In the genomic region with DNA sequence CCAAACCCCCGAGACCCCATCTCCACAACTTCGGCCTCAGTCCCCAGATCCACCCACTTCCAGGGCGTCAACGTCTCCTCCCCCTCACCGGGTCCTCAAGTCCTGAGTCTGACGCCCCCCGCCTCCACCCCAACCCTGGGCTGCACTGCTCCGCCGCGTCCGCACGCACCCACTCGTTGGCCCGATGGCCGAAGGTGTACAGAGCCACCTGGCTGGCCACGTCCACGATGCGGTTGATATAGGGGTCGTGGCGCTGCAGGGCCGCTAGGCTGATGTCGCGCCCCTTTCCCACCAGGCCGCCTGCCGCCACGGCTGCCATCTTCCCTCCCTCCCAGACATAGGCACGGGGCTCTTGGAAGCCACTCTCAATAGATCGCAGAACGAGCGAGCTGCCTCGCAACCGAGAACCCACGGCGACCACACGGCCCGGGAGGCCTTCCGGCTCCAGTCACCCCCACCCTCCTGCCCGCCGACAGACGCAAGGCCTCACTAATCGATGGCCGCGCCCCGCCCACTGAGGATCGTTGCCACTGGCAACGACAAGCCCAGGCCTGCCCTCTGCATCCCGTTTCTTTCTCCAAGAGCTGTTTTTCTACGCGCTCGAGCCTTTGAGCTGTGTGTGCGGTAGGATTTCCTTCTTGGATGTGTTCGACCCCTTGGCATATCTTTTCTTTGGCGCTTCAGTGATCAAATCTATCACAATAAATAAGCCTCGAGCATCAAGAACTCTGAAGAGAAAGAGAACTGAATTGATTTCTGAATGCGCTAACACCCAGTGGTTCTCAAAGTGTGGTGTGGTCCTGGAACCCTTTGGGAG, we compare ENCODE assay signal across 1 cellular context.
TF ChIP-seq lines count a peak whose summit lies in the region.

A gene (minus strand): TSS at position 345 of the 817 bp plus-strand sequence. CDS start 26 bp downstream, at position 319.

TF ChIP-seq in K562, 482 proteins besides CTCF, POLR2A, EP300 and RAD21 (continued from another document and continues in another):
- TF ChIP-seq, protein P1, sequence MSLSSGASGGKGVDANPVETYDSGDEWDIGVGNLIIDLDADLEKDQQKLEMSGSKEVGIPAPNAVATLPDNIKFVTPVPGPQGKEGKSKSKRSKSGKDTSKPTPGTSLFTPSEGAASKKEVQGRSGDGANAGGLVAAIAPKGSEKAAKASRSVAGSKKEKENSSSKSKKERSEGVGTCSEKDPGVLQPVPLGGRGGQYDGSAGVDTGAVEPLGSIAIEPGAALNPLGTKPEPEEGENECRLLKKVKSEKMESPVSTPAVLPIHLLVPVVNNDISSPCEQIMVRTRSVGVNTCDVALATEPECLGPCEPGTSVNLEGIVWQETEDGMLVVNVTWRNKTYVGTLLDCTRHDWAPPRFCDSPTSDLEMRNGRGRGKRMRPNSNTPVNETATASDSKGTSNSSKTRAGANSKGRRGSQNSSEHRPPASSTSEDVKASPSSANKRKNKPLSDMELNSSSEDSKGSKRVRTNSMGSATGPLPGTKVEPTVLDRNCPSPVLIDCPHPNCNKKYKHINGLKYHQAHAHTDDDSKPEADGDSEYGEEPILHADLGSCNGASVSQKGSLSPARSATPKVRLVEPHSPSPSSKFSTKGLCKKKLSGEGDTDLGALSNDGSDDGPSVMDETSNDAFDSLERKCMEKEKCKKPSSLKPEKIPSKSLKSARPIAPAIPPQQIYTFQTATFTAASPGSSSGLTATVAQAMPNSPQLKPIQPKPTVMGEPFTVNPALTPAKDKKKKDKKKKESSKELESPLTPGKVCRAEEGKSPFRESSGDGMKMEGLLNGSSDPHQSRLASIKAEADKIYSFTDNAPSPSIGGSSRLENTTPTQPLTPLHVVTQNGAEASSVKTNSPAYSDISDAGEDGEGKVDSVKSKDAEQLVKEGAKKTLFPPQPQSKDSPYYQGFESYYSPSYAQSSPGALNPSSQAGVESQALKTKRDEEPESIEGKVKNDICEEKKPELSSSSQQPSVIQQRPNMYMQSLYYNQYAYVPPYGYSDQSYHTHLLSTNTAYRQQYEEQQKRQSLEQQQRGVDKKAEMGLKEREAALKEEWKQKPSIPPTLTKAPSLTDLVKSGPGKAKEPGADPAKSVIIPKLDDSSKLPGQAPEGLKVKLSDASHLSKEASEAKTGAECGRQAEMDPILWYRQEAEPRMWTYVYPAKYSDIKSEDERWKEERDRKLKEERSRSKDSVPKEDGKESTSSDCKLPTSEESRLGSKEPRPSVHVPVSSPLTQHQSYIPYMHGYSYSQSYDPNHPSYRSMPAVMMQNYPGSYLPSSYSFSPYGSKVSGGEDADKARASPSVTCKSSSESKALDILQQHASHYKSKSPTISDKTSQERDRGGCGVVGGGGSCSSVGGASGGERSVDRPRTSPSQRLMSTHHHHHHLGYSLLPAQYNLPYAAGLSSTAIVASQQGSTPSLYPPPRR (CRISPR knock-in tag; IDR thresholded peaks at IDR 0.05; ENCODE audit: borderline replicate concordance) = no peak
- TF ChIP-seq TOE1 (IDR thresholded peaks at IDR 0.05; ENCODE audit: borderline replicate concordance) (peak; percentile 92), TOE1 (CRISPR knock-in tag; IDR thresholded peaks at IDR 0.05; ENCODE audit: borderline replicate concordance, low read depth) (no peak), MIER1 (IDR thresholded peaks at IDR 0.05; ENCODE audit: low read depth) (no peak), SAFB (IDR thresholded peaks at IDR 0.05; ENCODE audit: borderline replicate concordance, low read depth, low read length) (0 out of 2 replicates have a peak, but pooled peaks have one; percentile 31), MCM7 (IDR thresholded peaks at IDR 0.05) (no peak), GTF2E2 (tag; IDR thresholded peaks at IDR 0.05) (no peak), PTBP1 (IDR thresholded peaks at IDR 0.05; ENCODE audit: low read depth, low read length) (no peak), CEBPB (tag; IDR thresholded peaks at IDR 0.05) (no peak), ZNF780A (CRISPR knock-in tag; IDR thresholded peaks at IDR 0.05) (no peak), HDAC8 (tag; IDR thresholded peaks at IDR 0.05) (no peak), SMARCC2 (IDR thresholded peaks at IDR 0.05; ENCODE audit: low read depth) (no peak), STAT5A (IDR thresholded peaks at IDR 0.05; ENCODE audit: borderline replicate concordance, low read length) (no peak), PHF20 (IDR thresholded peaks at IDR 0.05; ENCODE audit: partially characterized antibody) (peak; percentile 73), CTBP1 (IDR thresholded peaks at IDR 0.05; ENCODE audit: borderline replicate concordance) (peak; percentile 79; the same call in 1 of the 2 replicates), C11orf30 (IDR thresholded peaks at IDR 0.05; ENCODE audit: low read depth) (peak; percentile 62), RAD51 (IDR thresholded peaks at IDR 0.05; ENCODE audit: borderline replicate concordance, low read depth) (peak; percentile 13; the same call in 1 of the 2 replicates), ZNF263 (CRISPR knock-in tag; IDR thresholded peaks at IDR 0.05; ENCODE audit: borderline replicate concordance) (no peak; the same call in 1 of the 2 replicates), FOXJ2 (tag; IDR thresholded peaks at IDR 0.05) (no peak), GATA2 (CRISPR knock-in tag; IDR thresholded peaks at IDR 0.05) (no peak), ZNF324 (CRISPR knock-in tag; IDR thresholded peaks at IDR 0.05) (no peak), ZNF143 (CRISPR knock-in tag; IDR thresholded peaks at IDR 0.05) (no peak), HMGN3 (IDR thresholded peaks at IDR 0.05; ENCODE audit: borderline replicate concordance, extremely low read depth, insufficient read length, low read depth, low read length) (peak; percentile 71), ARID1B (IDR thresholded peaks at IDR 0.05) (no peak), CBX3 (IDR thresholded peaks at IDR 0.05; ENCODE audit: borderline replicate concordance in 1 of 2, low read length in 2 of 2) (no peak; a peak in 1 of 3 replicates), SMARCA4 (IDR thresholded peaks at IDR 0.05) (no peak), RUNX1 (IDR thresholded peaks at IDR 0.05; ENCODE audit: low read depth) (no peak), NFE2L1 (tag; IDR thresholded peaks at IDR 0.05; ENCODE audit: borderline replicate concordance, low read depth) (no peak), HOXB6 (CRISPR knock-in tag; IDR thresholded peaks at IDR 0.05; ENCODE audit: borderline replicate concordance) (no peak), CCAR2 (IDR thresholded peaks at IDR 0.05; ENCODE audit: low read depth, low read length) (no peak), CHD2 (IDR thresholded peaks at IDR 0.05; ENCODE audit: low read depth, low read length) (no peak)
- TF ChIP-seq, protein P2, sequence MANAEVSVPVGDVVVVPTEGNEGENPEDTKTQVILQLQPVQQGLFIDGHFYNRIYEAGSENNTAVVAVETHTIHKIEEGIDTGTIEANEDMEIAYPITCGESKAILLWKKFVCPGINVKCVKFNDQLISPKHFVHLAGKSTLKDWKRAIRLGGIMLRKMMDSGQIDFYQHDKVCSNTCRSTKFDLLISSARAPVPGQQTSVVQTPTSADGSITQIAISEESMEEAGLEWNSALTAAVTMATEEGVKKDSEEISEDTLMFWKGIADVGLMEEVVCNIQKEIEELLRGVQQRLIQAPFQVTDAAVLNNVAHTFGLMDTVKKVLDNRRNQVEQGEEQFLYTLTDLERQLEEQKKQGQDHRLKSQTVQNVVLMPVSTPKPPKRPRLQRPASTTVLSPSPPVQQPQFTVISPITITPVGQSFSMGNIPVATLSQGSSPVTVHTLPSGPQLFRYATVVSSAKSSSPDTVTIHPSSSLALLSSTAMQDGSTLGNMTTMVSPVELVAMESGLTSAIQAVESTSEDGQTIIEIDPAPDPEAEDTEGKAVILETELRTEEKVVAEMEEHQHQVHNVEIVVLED (CRISPR knock-in tag; IDR thresholded peaks at IDR 0.05) = peak; percentile 71
- TF ChIP-seq, protein P3, sequence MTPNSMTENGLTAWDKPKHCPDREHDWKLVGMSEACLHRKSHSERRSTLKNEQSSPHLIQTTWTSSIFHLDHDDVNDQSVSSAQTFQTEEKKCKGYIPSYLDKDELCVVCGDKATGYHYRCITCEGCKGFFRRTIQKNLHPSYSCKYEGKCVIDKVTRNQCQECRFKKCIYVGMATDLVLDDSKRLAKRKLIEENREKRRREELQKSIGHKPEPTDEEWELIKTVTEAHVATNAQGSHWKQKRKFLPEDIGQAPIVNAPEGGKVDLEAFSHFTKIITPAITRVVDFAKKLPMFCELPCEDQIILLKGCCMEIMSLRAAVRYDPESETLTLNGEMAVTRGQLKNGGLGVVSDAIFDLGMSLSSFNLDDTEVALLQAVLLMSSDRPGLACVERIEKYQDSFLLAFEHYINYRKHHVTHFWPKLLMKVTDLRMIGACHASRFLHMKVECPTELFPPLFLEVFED (CRISPR knock-in tag; conservative IDR thresholded peaks at IDR 0.05) = no peak
- TF ChIP-seq, protein P4, sequence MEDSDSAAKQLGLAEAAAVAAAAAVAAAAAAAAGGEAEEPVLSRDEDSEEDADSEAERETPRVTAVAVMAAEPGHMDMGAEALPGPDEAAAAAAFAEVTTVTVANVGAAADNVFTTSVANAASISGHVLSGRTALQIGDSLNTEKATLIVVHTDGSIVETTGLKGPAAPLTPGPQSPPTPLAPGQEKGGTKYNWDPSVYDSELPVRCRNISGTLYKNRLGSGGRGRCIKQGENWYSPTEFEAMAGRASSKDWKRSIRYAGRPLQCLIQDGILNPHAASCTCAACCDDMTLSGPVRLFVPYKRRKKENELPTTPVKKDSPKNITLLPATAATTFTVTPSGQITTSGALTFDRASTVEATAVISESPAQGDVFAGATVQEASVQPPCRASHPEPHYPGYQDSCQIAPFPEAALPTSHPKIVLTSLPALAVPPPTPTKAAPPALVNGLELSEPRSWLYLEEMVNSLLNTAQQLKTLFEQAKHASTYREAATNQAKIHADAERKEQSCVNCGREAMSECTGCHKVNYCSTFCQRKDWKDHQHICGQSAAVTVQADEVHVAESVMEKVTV (CRISPR knock-in tag; IDR thresholded peaks at IDR 0.05) = no peak
- TF ChIP-seq, protein P5, sequence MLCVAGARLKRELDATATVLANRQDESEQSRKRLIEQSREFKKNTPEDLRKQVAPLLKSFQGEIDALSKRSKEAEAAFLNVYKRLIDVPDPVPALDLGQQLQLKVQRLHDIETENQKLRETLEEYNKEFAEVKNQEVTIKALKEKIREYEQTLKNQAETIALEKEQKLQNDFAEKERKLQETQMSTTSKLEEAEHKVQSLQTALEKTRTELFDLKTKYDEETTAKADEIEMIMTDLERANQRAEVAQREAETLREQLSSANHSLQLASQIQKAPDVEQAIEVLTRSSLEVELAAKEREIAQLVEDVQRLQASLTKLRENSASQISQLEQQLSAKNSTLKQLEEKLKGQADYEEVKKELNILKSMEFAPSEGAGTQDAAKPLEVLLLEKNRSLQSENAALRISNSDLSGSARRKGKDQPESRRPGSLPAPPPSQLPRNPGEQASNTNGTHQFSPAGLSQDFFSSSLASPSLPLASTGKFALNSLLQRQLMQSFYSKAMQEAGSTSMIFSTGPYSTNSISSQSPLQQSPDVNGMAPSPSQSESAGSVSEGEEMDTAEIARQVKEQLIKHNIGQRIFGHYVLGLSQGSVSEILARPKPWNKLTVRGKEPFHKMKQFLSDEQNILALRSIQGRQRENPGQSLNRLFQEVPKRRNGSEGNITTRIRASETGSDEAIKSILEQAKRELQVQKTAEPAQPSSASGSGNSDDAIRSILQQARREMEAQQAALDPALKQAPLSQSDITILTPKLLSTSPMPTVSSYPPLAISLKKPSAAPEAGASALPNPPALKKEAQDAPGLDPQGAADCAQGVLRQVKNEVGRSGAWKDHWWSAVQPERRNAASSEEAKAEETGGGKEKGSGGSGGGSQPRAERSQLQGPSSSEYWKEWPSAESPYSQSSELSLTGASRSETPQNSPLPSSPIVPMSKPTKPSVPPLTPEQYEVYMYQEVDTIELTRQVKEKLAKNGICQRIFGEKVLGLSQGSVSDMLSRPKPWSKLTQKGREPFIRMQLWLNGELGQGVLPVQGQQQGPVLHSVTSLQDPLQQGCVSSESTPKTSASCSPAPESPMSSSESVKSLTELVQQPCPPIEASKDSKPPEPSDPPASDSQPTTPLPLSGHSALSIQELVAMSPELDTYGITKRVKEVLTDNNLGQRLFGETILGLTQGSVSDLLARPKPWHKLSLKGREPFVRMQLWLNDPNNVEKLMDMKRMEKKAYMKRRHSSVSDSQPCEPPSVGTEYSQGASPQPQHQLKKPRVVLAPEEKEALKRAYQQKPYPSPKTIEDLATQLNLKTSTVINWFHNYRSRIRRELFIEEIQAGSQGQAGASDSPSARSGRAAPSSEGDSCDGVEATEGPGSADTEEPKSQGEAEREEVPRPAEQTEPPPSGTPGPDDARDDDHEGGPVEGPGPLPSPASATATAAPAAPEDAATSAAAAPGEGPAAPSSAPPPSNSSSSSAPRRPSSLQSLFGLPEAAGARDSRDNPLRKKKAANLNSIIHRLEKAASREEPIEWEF (CRISPR knock-in tag; IDR thresholded peaks at IDR 0.05) = no peak
- TF ChIP-seq, protein P6, sequence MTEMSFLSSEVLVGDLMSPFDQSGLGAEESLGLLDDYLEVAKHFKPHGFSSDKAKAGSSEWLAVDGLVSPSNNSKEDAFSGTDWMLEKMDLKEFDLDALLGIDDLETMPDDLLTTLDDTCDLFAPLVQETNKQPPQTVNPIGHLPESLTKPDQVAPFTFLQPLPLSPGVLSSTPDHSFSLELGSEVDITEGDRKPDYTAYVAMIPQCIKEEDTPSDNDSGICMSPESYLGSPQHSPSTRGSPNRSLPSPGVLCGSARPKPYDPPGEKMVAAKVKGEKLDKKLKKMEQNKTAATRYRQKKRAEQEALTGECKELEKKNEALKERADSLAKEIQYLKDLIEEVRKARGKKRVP (CRISPR knock-in tag; IDR thresholded peaks at IDR 0.05) = no peak
- TF ChIP-seq, protein P7, sequence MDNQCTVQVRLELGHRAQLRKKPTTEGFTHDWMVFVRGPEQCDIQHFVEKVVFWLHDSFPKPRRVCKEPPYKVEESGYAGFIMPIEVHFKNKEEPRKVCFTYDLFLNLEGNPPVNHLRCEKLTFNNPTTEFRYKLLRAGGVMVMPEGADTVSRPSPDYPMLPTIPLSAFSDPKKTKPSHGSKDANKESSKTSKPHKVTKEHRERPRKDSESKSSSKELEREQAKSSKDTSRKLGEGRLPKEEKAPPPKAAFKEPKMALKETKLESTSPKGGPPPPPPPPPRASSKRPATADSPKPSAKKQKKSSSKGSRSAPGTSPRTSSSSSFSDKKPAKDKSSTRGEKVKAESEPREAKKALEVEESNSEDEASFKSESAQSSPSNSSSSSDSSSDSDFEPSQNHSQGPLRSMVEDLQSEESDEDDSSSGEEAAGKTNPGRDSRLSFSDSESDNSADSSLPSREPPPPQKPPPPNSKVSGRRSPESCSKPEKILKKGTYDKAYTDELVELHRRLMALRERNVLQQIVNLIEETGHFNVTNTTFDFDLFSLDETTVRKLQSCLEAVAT (IDR thresholded peaks at IDR 0.05) = peak in 1 of 2 experiments; percentile 100; a peak in 2 of 4 replicates
- TF ChIP-seq, protein P8, sequence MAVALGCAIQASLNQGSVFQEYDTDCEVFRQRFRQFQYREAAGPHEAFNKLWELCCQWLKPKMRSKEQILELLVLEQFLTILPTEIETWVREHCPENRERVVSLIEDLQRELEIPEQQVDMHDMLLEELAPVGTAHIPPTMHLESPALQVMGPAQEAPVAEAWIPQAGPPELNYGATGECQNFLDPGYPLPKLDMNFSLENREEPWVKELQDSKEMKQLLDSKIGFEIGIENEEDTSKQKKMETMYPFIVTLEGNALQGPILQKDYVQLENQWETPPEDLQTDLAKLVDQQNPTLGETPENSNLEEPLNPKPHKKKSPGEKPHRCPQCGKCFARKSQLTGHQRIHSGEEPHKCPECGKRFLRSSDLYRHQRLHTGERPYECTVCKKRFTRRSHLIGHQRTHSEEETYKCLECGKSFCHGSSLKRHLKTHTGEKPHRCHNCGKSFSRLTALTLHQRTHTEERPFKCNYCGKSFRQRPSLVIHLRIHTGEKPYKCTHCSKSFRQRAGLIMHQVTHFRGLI (CRISPR knock-in tag; IDR thresholded peaks at IDR 0.05) = no peak
- TF ChIP-seq, protein P9, sequence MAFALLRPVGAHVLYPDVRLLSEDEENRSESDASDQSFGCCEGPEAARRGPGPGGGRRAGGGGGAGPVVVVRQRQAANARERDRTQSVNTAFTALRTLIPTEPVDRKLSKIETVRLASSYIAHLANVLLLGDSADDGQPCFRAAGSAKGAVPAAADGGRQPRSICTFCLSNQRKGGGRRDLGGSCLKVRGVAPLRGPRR (CRISPR knock-in tag; IDR thresholded peaks at IDR 0.05) = no peak
